19 cellular contexts compared by ENCODE assay signal in the genomic region with DNA sequence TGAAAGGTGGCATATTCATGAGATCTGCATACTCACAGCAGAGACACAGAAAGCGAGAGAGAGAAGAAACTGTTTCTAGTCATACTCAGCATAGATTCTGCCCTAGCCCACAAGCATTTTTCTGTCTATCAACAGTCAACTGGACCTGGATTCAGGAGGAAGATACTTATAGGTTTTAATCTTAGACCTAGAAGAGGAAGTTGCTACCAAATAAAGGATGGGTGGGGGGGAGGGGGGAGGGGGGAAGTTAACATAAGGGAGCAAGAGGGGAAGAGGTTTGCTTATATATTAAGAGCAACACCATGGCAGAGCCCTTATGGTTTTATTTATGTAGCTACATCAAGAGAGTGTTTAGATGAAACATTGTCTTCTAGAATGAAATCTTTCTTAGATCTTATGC.
"Had no signal": no experiment of that assay in that cellular context is flagged by ENCODE, and none has a peak within 500 bp of the region (broad histone marks: within the 10 kb centered on the region; RNA-seq: fewer than 3 reads in every experiment).

No MANE protein-coding gene starts in this region.

- H3K27ac Mint-ChIP-seq: activated CD4-positive, alpha-beta memory T cell treated with anti-CD3 and anti-CD28 coated beads, Interleukin-2, amount 10 ng/mL, durations not matched to agents 7 days and 5 days; activated CD4-positive, alpha-beta T cell treated with anti-CD3 and anti-CD28 coated beads for 36 hours; nephron; stimulated activated naive CD8-positive, alpha-beta T cell treated with anti-CD3 and anti-CD28 coated beads, Interleukin-15, Interleukin-2, amounts not matched to agents 100 ng/mL and 50 ng/mL, for 24 hours had no signal

- H3K4me1 Mint-ChIP-seq: activated CD4-positive, alpha-beta memory T cell treated with anti-CD3 and anti-CD28 coated beads, Interleukin-2, amount 10 ng/mL, durations not matched to agents 7 days and 5 days; activated CD4-positive, alpha-beta T cell treated with anti-CD3 and anti-CD28 coated beads for 36 hours; nephron had no signal

- H3K36me3 ChIP-seq: breast epithelium, lower lobe of right lung, upper lobe of right lung had no signal

- ATAC-seq: activated CD4-positive, alpha-beta T cell treated with anti-CD3 and anti-CD28 coated beads for 36 hours; esophagus mucosa; left cardiac atrium; lower lobe of right lung; sciatic nerve; upper lobe of right lung had no signal

- H3K4me3 Mint-ChIP-seq: activated CD4-positive, alpha-beta memory T cell treated with anti-CD3 and anti-CD28 coated beads, Interleukin-2, amount 10 ng/mL, durations not matched to agents 7 days and 5 days; activated CD4-positive, alpha-beta T cell treated with anti-CD3 and anti-CD28 coated beads for 36 hours; nephron; stimulated activated naive CD8-positive, alpha-beta T cell treated with anti-CD3 and anti-CD28 coated beads, Interleukin-15, Interleukin-2, amounts not matched to agents 100 ng/mL and 50 ng/mL, for 24 hours had no signal

- H3K4me3 ChIP-seq: breast epithelium, dorsolateral prefrontal cortex, lower lobe of right lung, testis, upper lobe of right lung had no signal

- DNase-seq: activated CD4-positive, alpha-beta memory T cell treated with anti-CD3 and anti-CD28 coated beads, Interleukin-2, amount 10 ng/mL, durations not matched to agents 7 days and 5 days; activated CD4-positive, alpha-beta T cell treated with anti-CD3 and anti-CD28 coated beads for 36 hours; activated gamma-delta T cell treated with Interleukin-2 at 50 U/mL for 16 hours; activated T-cell treated with anti-CD3 and anti-CD28 coated beads, Interleukin-2, amount 50 U/mL, for 48 hours; aorta; dorsolateral prefrontal cortex; glutamatergic neuron; left cardiac atrium; lower lobe of right lung; occipital lobe; stimulated activated CD4-positive, alpha-beta T cell treated with anti-CD3 and anti-CD28 coated beads, Interleukin-2, amount 100 ng/mL, for 48 hours; T-helper 9 cell; testis; upper lobe of right lung had no signal

- H3K27me3 Mint-ChIP-seq: stimulated activated naive CD8-positive, alpha-beta T cell treated with anti-CD3 and anti-CD28 coated beads, Interleukin-15, Interleukin-2, amounts not matched to agents 100 ng/mL and 50 ng/mL, for 24 hours had no signal

- H3K9me3 Mint-ChIP-seq: activated CD4-positive, alpha-beta memory T cell treated with anti-CD3 and anti-CD28 coated beads, Interleukin-2, amount 10 ng/mL, durations not matched to agents 7 days and 5 days; nephron; stimulated activated naive CD8-positive, alpha-beta T cell treated with anti-CD3 and anti-CD28 coated beads, Interleukin-15, Interleukin-2, amounts not matched to agents 100 ng/mL and 50 ng/mL, for 24 hours had no signal

- H3K4me1 ChIP-seq: breast epithelium, lower lobe of right lung, testis, upper lobe of right lung had no signal

- H3K27me3 ChIP-seq: breast epithelium, dorsolateral prefrontal cortex, testis, upper lobe of right lung had no signal

- H3K27ac ChIP-seq: breast epithelium, dorsolateral prefrontal cortex, lower lobe of right lung, testis, upper lobe of right lung had no signal
